8 cellular contexts compared by ENCODE assay signal in the genomic region with DNA sequence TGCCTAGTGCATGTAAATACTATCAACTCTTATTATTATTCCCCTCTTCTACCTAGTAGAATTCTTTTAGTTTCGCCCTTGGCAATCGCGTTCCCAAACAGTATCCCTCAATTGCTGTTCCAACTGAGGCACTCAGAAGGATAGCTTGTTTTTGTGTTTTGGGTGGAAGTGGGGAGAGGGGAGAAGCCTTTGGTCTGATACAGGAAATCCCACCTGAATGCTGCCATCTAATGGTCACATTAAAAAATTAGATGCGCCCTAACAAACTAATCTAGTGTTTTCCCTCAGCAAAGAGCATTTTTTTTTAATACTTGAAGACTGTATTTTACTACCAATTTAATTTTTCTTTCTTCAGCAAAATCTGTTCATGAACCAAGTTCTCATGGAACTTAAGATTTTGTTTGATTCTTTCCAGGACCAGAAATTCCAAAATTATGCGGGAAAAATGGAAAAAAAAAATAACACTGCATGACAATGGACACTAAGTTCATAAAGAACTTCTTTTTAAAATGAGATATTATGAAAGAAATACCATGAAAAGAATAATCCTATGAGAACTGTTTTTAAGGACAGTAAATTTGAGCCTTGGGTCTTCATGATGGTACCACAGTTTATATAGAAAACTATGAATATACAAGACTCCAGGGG. TPM values are rescaled to one million over a fixed set of nuclear protein-coding genes. Genes with fewer than 3 reads are reported as not detected.
DNase-seq lines count a peak whose midpoint lies in the region; ATAC-seq and TF ChIP-seq lines count a peak whose summit lies in the region.

No MANE protein-coding gene starts in this region.

- intact Hi-C loops in A673 (cut with micrococcal nuclease; ENCODE audit: unreplicated experiment), result loop anchor here (1.0 to 2.0 kb wide), 3 partner anchors 82 to 613 kb away; no protein-coding TSS in a partner anchor

- no peaks in the 10 kb centered on the region for H3K36me3 ChIP-seq in A673 (ENCODE audit: insufficient read depth, low read length, poor library complexity, severe bottlenecking)

- ATAC-seq in HG03280 (IDR thresholded peaks at IDR 0.05; ENCODE audit: unreplicated experiment) (no peak), GM19328 (IDR thresholded peaks at IDR 0.05; ENCODE audit: unreplicated experiment) (no peak)

- no peaks in the 10 kb centered on the region for H3K9me3 ChIP-seq in A673 (ENCODE audit: low read depth, low read length, poor library complexity, severe bottlenecking)

- CTCF ChIA-PET in A673 (lab: Charles Lee), result interaction anchor here (0.8 kb wide), 1 partner anchor 80 kb away, joined by 3 read pairs; no protein-coding TSS in a partner anchor

- POLR2A ChIA-PET in A673 (lab: Charles Lee; ENCODE audit: low non-redundant PET), result no interaction called here

- TF ChIP-seq CTCF in A673 (conservative IDR thresholded peaks at IDR 0.05; ENCODE audit: low read depth, low read length) (peak; percentile 67), GM12874 (IDR thresholded peaks at IDR 0.05; ENCODE audit: insufficient read depth, low read depth, low read length) (peak; percentile 41)

- H3K4me1 ChIP-seq in A673 (ENCODE audit: insufficient read depth, low read length, poor library complexity, severe bottlenecking), result no peaks in the 10 kb centered on the region

- H3K27ac ChIP-seq in A673 (ENCODE audit: low read depth, low read length, poor library complexity, severe bottlenecking), result no peak overlapping the region

- no peak overlapping the region for H3K4me3 ChIP-seq in A673 (ENCODE audit: low read depth, low read length, poor library complexity, severe bottlenecking)

- no TSS peak for BruUV-seq in A673 (replicated peaks; lab: Mats Ljungman, UMichigan)

- no peaks in the 10 kb centered on the region for H3K27me3 ChIP-seq in A673 (replicated peaks; ENCODE audit: insufficient read depth, low read depth, low read length, poor library complexity)

- DNase-seq in A673 (ENCODE audit: low spot score) (peak; percentile 49), NCI-H748 treated with DMSO at 0.1 percent for 48 hours (lab: John Stamatoyannopoulos, UW) (peak; percentile 36), epidermal melanocyte (ENCODE audit: insufficient read length, low spot score) (peak; percentile 58), pons (ENCODE audit: low spot score) (peak; percentile 66)
- no peak for DNase-seq in activated CD4-positive, alpha-beta T cell treated with anti-CD3 and anti-CD28 coated beads for 1 hour

RNA-seq across cellular contexts. Expression of a gene that starts 22.2 kb away (rescaled TPM):
- 0.32 and 1.4 TPM in 2 replicates for total RNA-seq in A673 (2021)
